In genomic region chr10:114412907-114413386, GRCh38 we compare ENCODE assay signal across 12 cellular contexts. TPM values are rescaled to one million over a fixed set of nuclear protein-coding genes. Genes with fewer than 3 reads are reported as not detected.
A peak's percentile ranks its signal among the peaks of the same experiment; 100 is the strongest.
DNase-seq lines count a peak whose midpoint lies in the region; ATAC-seq, FAIRE-seq and TF ChIP-seq lines count a peak whose summit lies in the region.
"Had no signal": no experiment of that assay in that cellular context is flagged by ENCODE, and none has a peak within 500 bp of the region (broad histone marks: within the 10 kb centered on the region; RNA-seq: fewer than 3 reads in every experiment).

No MANE protein-coding gene starts in this region.

- H3K4me1 ChIP-seq in gastroesophageal sphincter = peaks cover 0 to 14% (median 6%) of the 10 kb centered on the region in 3 donors
- H3K4me1 ChIP-seq in psoas muscle = peaks cover 6% of the 10 kb centered on the region

- H3K4me1 Mint-ChIP-seq in endothelial cell (ENCODE audit: unreplicated experiment) = peaks cover 24% of the 10 kb centered on the region

- H3K9me3 ChIP-seq in gastroesophageal sphincter (no peaks in the 10 kb centered on the region), psoas muscle (no peaks in the 10 kb centered on the region)

- no peak overlapping the region for H3K27ac Mint-ChIP-seq in endothelial cell (ENCODE audit: unreplicated experiment)

- TF ChIP-seq CTCF in gastroesophageal sphincter (IDR thresholded peaks at IDR 0.05) = no peak
- TF ChIP-seq CTCF in psoas muscle (IDR thresholded peaks at IDR 0.05) = no peak
- no peak for TF ChIP-seq CTCF in endothelial cell (IDR thresholded peaks at IDR 0.05; ENCODE audit: unreplicated experiment)

- no peaks in the 10 kb centered on the region for H3K36me3 Mint-ChIP-seq in endothelial cell (ENCODE audit: low read depth, unreplicated experiment)

- H3K36me3 ChIP-seq in gastroesophageal sphincter (no peaks in the 10 kb centered on the region), psoas muscle (ENCODE audit: insufficient read depth in 1 of 2, low read depth in 1 of 2) (no peaks in the 10 kb centered on the region)

- no peak for FAIRE-seq in GM12891 (lab: Jason Lieb, UNC)
- FAIRE-seq: GM12878 had no signal

- intact Hi-C loops in psoas muscle (cut with DNase I) = no loop called here

- H3K27me3 ChIP-seq in gastroesophageal sphincter (no peaks in the 10 kb centered on the region), psoas muscle (ENCODE audit: insufficient read depth in 3 of 3, low read length in 2 of 3) (peaks cover 0 to 2% (median 0%) of the 10 kb centered on the region in 3 donors)

- ATAC-seq in gastroesophageal sphincter (peak; percentile 60), psoas muscle (peak in 3 of 4 donors; percentile 46 to 54 (median 51))
- ATAC-seq: GM12878 had no signal

- peak overlapping the region in 1 of 4 donors; percentile 29 for H3K27ac ChIP-seq in gastroesophageal sphincter
- H3K27ac ChIP-seq in psoas muscle = no peak overlapping the region

- H3K9me3 Mint-ChIP-seq in endothelial cell (ENCODE audit: unreplicated experiment) = no peaks in the 10 kb centered on the region

- WGBS in gastroesophageal sphincter (ENCODE audit: low coverage in 1 of 2), 2 donors = 53 to 80% methylated on average over 1 to 5 of the region's 5 CpGs
- WGBS in psoas muscle, 3 donors = 12 to 15% (median 14%) methylated on average over 5 of the region's 5 CpGs

- peaks cover 4% of the 10 kb centered on the region for H3K27me3 Mint-ChIP-seq in endothelial cell (ENCODE audit: unreplicated experiment)

- TF ChIP-seq POLR2A in gastroesophageal sphincter (IDR thresholded peaks at IDR 0.05) (no peak), GM12891 (IDR thresholded peaks at IDR 0.05; ENCODE audit: low read depth, low read length) (no peak)

- DNase-seq in ELR (ENCODE audit: low read depth) (peak; percentile 58), T1000 (lab: John Stamatoyannopoulos, UW) (peak; percentile 7), psoas muscle (peak in 1 of 2 donors; percentile 30), GM12891 (ENCODE audit: insufficient read length, low spot score) (no peak), HUDEP-2 (lab: John Stamatoyannopoulos, UW; ENCODE audit: unreplicated experiment in 76 of 76) (no peak), endothelial cell (ENCODE audit: low spot score) (no peak), occipital lobe (lab: John Stamatoyannopoulos, UW) (no peak)
- DNase-seq: activated naive CD4-positive, alpha-beta T cell; effector CD8-positive, alpha-beta T cell; SIG-M5 had no signal

- TF ChIP-seq EP300 in gastroesophageal sphincter (IDR thresholded peaks at IDR 0.05) = no peak

- H3K4me3 ChIP-seq in gastroesophageal sphincter (no peak overlapping the region), psoas muscle (no peak overlapping the region)
- H3K4me3 ChIP-seq: GM12878 had no signal

- H3K4me3 Mint-ChIP-seq in endothelial cell (ENCODE audit: unreplicated experiment) = no peak overlapping the region

TF ChIP-seq in GM12891, 5 proteins besides CTCF, POLR2A, EP300 and RAD21:
- TF ChIP-seq PAX5 (IDR thresholded peaks at IDR 0.05; ENCODE audit: insufficient read depth, low read length, severe bottlenecking) (no peak), POLR2AphosphoS5 (IDR thresholded peaks at IDR 0.05; ENCODE audit: low read depth, low read length) (no peak)

RNA-seq across cellular contexts. Expression of gene AFAP1L2, which starts 8.6 kb away (rescaled TPM):
- 10 to 100 TPM; 20.5 to 29.5 (median 23.9) TPM for total RNA-seq in gastroesophageal sphincter
- 1 to 10 TPM; 1.6 to 3.6 (median 2.6) TPM for total RNA-seq in psoas muscle
- 1 to 10 TPM in 2 of 3 donors, under 1 TPM in 1; 0.75 to 1.7 (median 1.4) TPM for polyA plus RNA-seq in psoas muscle
- polyA plus RNA-seq in GM12891 (2012; ENCODE audit: low read depth, missing spikeins) = 4.9 TPM
- 0.77 TPM for total RNA-seq in endothelial cell (ENCODE audit: unreplicated experiment)
- 8.1 TPM for total RNA-seq in occipital lobe

Comparison
In these comparisons a context has a peak if more than half of its experiments do, and no peak if none do; other contexts are left out.
1. DNase-seq: peak in ELR (single experiment) and T1000 (single experiment); none in GM12891 (single experiment), HUDEP-2 (0 of 76), endothelial cell (single experiment) and occipital lobe (single experiment).